Comparison of ENCODE assay signal across 1 cellular context in the genomic region with DNA sequence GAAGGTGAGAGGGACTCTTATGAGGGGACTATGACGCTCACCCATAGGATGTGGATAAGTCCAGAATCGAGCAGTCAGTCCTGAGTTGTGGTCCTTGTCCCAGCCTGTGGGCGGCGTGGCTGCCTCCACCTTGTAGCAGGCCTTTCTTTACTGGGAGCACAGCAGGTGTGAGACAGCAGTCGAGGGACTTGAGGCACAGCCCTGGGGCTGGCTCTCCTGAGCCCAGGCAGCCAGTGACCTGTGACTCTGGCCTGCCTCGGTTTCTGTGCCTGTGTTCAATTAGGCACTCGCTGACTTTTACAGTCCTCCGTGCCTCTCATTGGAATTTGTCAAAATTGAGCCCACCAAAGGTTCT.
TF ChIP-seq lines count a peak whose summit lies in the region.

No MANE protein-coding gene starts in this region.

TF ChIP-seq in HepG2, 621 proteins besides CTCF, POLR2A, EP300 and RAD21:
- no peak for TF ChIP-seq TEAD3 (CRISPR knock-in tag; optimal IDR thresholded peaks at IDR 0.05; ENCODE audit: borderline replicate concordance)
- TF ChIP-seq, protein P1, sequence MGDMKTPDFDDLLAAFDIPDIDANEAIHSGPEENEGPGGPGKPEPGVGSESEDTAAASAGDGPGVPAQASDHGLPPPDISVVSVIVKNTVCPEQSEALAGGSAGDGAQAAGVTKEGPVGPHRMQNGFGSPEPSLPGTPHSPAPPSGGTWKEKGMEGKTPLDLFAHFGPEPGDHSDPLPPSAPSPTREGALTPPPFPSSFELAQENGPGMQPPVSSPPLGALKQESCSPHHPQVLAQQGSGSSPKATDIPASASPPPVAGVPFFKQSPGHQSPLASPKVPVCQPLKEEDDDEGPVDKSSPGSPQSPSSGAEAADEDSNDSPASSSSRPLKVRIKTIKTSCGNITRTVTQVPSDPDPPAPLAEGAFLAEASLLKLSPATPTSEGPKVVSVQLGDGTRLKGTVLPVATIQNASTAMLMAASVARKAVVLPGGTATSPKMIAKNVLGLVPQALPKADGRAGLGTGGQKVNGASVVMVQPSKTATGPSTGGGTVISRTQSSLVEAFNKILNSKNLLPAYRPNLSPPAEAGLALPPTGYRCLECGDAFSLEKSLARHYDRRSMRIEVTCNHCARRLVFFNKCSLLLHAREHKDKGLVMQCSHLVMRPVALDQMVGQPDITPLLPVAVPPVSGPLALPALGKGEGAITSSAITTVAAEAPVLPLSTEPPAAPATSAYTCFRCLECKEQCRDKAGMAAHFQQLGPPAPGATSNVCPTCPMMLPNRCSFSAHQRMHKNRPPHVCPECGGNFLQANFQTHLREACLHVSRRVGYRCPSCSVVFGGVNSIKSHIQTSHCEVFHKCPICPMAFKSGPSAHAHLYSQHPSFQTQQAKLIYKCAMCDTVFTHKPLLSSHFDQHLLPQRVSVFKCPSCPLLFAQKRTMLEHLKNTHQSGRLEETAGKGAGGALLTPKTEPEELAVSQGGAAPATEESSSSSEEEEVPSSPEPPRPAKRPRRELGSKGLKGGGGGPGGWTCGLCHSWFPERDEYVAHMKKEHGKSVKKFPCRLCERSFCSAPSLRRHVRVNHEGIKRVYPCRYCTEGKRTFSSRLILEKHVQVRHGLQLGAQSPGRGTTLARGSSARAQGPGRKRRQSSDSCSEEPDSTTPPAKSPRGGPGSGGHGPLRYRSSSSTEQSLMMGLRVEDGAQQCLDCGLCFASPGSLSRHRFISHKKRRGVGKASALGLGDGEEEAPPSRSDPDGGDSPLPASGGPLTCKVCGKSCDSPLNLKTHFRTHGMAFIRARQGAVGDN (CRISPR knock-in tag; IDR thresholded peaks at IDR 0.05) = 0 out of 2 replicates have a peak, but pooled peaks have one; percentile 13
TF ChIP-seq in HepG2: peak in this region for 1.
